15 cellular contexts compared by ENCODE assay signal in genomic region chr6:163309491-163310026, GRCh38.
A peak's percentile ranks its signal among the peaks of the same experiment; 100 is the strongest.
DNase-seq lines count a peak whose midpoint lies in the region; ATAC-seq and TF ChIP-seq lines count a peak whose summit lies in the region.
"Had no signal": no experiment of that assay in that cellular context is flagged by ENCODE, and none has a peak within 500 bp of the region (broad histone marks: within the 10 kb centered on the region; RNA-seq: fewer than 3 reads in every experiment).

No MANE protein-coding gene starts in this region.

- H2AFZ ChIP-seq in OCI-LY3 (ENCODE audit: low read depth, low read length): no peak overlapping the region

- H3K4me3 ChIP-seq in OCI-LY3 (ENCODE audit: low read length) (no peak overlapping the region), choroid plexus epithelial cell (ENCODE audit: low read depth, low read length) (peak overlapping the region; percentile 14), kidney epithelial cell (ENCODE audit: low read depth, low read length) (no peak overlapping the region)
- H3K4me3 ChIP-seq: cardiac muscle cell, lung, SK-N-MC had no signal

- DNase-seq in Daoy (ENCODE audit: low read depth): peak; percentile 83
- peak; percentile 65 for DNase-seq in choroid plexus epithelial cell (ENCODE audit: low read depth)
- DNase-seq in kidney epithelial cell (ENCODE audit: low read depth): peak; percentile 81
- no peak for DNase-seq in posterior vena cava (ENCODE audit: low spot score)
- DNase-seq in activated T-cell treated with anti-CD3 and anti-CD28 coated beads for 4 hours: no peak
- no peak for DNase-seq in GDM1 (lab: John Stamatoyannopoulos, UW)
- DNase-seq: activated T-cell treated with anti-CD3 and anti-CD28 coated beads, Interleukin-2, amount 50 U/mL, for 24 hours; natural killer cell; NCI-H1694; NCI-H446 treated with DMSO at 0.1 percent for 48 hours had no signal

- no peaks in the 10 kb centered on the region for H4K20me1 ChIP-seq in OCI-LY3 (ENCODE audit: insufficient read depth, low read length)

- no peak for ATAC-seq in GM19035 (IDR thresholded peaks at IDR 0.05; ENCODE audit: unreplicated experiment)
- ATAC-seq: natural killer cell had no signal

- H3K27ac ChIP-seq in OCI-LY3 (ENCODE audit: low read length): no peak overlapping the region
- H3K27ac ChIP-seq: cardiac muscle cell, SK-N-MC had no signal

- H3K4me2 ChIP-seq in OCI-LY3 (ENCODE audit: low read length): peak overlapping the region; percentile 7; the same call in 1 of the 2 replicates

- TF ChIP-seq CTCF in OCI-LY3 (IDR thresholded peaks at IDR 0.05; ENCODE audit: low read depth, low read length) (no peak), choroid plexus epithelial cell (conservative IDR thresholded peaks at IDR 0.05; ENCODE audit: low read depth, low read length) (no peak), kidney epithelial cell (IDR thresholded peaks at IDR 0.05; ENCODE audit: insufficient read depth, low read length, poor library complexity, severe bottlenecking) (no peak)

- H3K36me3 ChIP-seq in OCI-LY3 (replicated peaks; ENCODE audit: low read depth, low read length) (no peaks in the 10 kb centered on the region), kidney epithelial cell (ENCODE audit: control insufficient read depth, insufficient read depth, low read length) (no peaks in the 10 kb centered on the region)
- H3K36me3 ChIP-seq: cardiac muscle cell had no signal

- no peaks in the 10 kb centered on the region for H3K79me2 ChIP-seq in OCI-LY3 (ENCODE audit: low read length)

- H3K9ac ChIP-seq in OCI-LY3 (ENCODE audit: low read length): no peak overlapping the region

- no peaks in the 10 kb centered on the region for H3K9me3 ChIP-seq in OCI-LY3 (ENCODE audit: insufficient read depth, low read length)

- no peaks in the 10 kb centered on the region for H3K4me1 ChIP-seq in OCI-LY3 (ENCODE audit: low read length)

- intact Hi-C loops in posterior vena cava (cut with DNase I): no loop called here

- no peaks in the 10 kb centered on the region for H3K27me3 ChIP-seq in OCI-LY3 (ENCODE audit: low read depth, low read length)
- no peaks in the 10 kb centered on the region for H3K27me3 ChIP-seq in kidney epithelial cell (ENCODE audit: control insufficient read depth, insufficient read depth, low read length)
- H3K27me3 ChIP-seq: cardiac muscle cell had no signal

Comparison
In these comparisons a context has a peak if more than half of its experiments do, and no peak if none do; other contexts are left out.
1. DNase-seq: peak in Daoy (single experiment), choroid plexus epithelial cell (single experiment) and kidney epithelial cell (single experiment); none in posterior vena cava (single experiment), activated T-cell treated with anti-CD3 and anti-CD28 coated beads for 4 hours (single experiment) and GDM1 (single experiment).